Comparison of ENCODE assay signal across 8 cellular contexts in the genomic region with DNA sequence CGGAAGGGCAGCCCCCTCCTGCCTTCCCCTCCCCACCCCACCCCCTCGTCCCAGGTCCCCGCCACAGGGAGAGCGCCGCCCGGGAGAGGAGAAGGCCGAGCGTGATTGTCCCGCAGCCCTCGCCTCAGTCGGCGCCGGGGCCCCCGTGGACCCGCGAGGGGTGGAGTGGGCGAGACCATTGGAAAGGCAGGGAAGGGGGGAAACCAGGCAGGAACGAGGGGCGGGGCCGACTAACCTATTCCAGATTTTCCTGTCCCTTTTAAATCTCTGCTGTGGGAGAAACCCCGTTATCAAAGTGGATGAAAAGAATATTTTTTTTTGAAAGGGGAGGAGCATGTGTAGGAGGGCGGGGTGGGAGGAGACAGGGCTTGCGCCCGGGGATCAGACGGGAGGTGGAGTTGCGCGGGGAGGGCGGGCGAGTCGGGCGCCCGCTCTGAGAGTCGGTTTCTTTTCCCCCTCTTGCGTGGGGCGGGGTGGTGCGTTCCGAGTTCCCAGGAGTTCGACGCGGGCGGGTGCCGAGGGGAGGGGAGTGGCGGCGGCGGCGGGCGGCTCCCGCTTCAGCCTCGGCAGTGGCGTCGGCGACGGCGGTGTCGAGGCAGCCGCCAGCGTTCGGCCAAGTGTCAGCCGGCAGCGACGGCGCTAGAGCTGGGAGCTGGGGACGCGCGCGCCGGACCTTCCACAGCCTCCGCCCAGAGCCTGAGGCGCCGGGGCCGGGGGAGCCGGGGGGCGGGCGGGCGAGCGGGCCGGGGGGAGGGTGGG. TPM values are rescaled to one million over a fixed set of nuclear protein-coding genes. Genes with fewer than 3 reads are reported as not detected.
DNase-seq lines count a peak whose midpoint lies in the region; ATAC-seq and TF ChIP-seq lines count a peak whose summit lies in the region.

A gene with protein sequence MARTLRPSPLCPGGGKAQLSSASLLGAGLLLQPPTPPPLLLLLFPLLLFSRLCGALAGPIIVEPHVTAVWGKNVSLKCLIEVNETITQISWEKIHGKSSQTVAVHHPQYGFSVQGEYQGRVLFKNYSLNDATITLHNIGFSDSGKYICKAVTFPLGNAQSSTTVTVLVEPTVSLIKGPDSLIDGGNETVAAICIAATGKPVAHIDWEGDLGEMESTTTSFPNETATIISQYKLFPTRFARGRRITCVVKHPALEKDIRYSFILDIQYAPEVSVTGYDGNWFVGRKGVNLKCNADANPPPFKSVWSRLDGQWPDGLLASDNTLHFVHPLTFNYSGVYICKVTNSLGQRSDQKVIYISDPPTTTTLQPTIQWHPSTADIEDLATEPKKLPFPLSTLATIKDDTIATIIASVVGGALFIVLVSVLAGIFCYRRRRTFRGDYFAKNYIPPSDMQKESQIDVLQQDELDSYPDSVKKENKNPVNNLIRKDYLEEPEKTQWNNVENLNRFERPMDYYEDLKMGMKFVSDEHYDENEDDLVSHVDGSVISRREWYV (plus strand): TSS at position 560 of the 759 bp plus-strand sequence. CDS start 202 bp downstream, outside the sequence.

- no peak within 1 kb of the TSS for H3K27ac ChIP-seq in Karpas-422 (ENCODE audit: low read length)

- ATAC-seq in HG02588 (IDR thresholded peaks at IDR 0.05; ENCODE audit: unreplicated experiment), result peak; percentile 85

- H3K4me2 ChIP-seq in Karpas-422 (ENCODE audit: low read depth, low read length, poor library complexity, severe bottlenecking), result no peak within 1 kb of the TSS

- H3K27me3 ChIP-seq in Karpas-422 (ENCODE audit: low read length), result no peaks in the 10 kb centered on the region

- H3K4me3 ChIP-seq in GM08714 (ENCODE audit: low read length) (peak within 1 kb of the TSS; percentile 50), choroid plexus epithelial cell (ENCODE audit: low read depth, low read length) (peak within 1 kb of the TSS; percentile 73), Karpas-422 (ENCODE audit: low read length) (no peak within 1 kb of the TSS)

- H3K36me3 ChIP-seq in Karpas-422 (ENCODE audit: insufficient read depth, low read length), result no peaks in the 10 kb centered on the region

- no peaks in the 10 kb centered on the region; the same call in 1 of the 2 replicates for H3K9me3 ChIP-seq in Karpas-422 (ENCODE audit: low read length)

- no peaks in the 10 kb centered on the region; the same call in 1 of the 2 replicates for H3K9me2 ChIP-seq in Karpas-422 (replicated peaks; ENCODE audit: insufficient read depth, low read length)

- no peaks in the 10 kb centered on the region for H4K20me1 ChIP-seq in Karpas-422 (ENCODE audit: insufficient read depth, low read depth, low read length)

- TF ChIP-seq CTCF in choroid plexus epithelial cell (conservative IDR thresholded peaks at IDR 0.05; ENCODE audit: low read depth, low read length), result no peak

- DNase-seq in NCI-H2029 treated with DMSO at 0.1 percent for 48 hours (lab: John Stamatoyannopoulos, UW) (peak; percentile 41), choroid plexus epithelial cell (ENCODE audit: low read depth) (peak; percentile 98), islet precursor cell (peak; percentile 97), smooth muscle cell of the brain vasculature (ENCODE audit: low read depth, low spot score) (peak; percentile 93), Karpas-422 (no peak)
- peak; percentile 86 for DNase-seq in activated CD4-positive, alpha-beta T cell treated with anti-CD3 and anti-CD28 coated beads for 48 hours

- H3K9ac ChIP-seq in Karpas-422 (ENCODE audit: low read length), result no peak within 1 kb of the TSS

- no peak within 1 kb of the TSS for H2AFZ ChIP-seq in Karpas-422 (ENCODE audit: low read length)

- no peaks in the 10 kb centered on the region for H3K79me2 ChIP-seq in Karpas-422 (ENCODE audit: low read length)

- no peaks in the 10 kb centered on the region for H3K4me1 ChIP-seq in Karpas-422 (ENCODE audit: low read length)

RNA-seq across cellular contexts. Expression of the gene that starts here (rescaled TPM):
- not detected in 2 replicates for total RNA-seq in Karpas-422 (2014; rRNA removed; shearing (Covaris generic); ENCODE audit: low replicate concordance)
